Comparison of ENCODE assay signal across 1 cellular context in the genomic region with DNA sequence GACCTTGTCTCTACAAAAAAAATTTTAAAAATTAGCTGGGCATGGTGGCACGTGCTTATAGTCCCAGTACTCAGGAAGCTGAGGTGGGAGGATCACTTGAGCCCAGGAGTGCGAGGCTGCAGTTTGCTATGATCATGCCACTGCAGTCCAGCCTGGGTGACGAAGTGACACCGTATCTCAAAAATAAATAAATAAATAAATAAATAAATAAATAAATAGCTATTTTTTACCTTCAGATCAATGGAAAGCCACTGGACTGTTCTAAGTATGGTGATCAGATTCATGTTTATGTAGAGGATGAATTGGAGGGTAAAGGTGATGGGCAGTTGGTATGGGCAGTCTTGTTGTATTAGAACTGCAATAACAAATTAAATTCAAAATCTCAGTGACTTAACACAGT.
TF ChIP-seq lines count a peak whose summit lies in the region.

No MANE protein-coding gene starts in this region.

TF ChIP-seq in GM23338, 12 proteins besides CTCF, POLR2A, EP300 and RAD21:
- TF ChIP-seq, protein P1, sequence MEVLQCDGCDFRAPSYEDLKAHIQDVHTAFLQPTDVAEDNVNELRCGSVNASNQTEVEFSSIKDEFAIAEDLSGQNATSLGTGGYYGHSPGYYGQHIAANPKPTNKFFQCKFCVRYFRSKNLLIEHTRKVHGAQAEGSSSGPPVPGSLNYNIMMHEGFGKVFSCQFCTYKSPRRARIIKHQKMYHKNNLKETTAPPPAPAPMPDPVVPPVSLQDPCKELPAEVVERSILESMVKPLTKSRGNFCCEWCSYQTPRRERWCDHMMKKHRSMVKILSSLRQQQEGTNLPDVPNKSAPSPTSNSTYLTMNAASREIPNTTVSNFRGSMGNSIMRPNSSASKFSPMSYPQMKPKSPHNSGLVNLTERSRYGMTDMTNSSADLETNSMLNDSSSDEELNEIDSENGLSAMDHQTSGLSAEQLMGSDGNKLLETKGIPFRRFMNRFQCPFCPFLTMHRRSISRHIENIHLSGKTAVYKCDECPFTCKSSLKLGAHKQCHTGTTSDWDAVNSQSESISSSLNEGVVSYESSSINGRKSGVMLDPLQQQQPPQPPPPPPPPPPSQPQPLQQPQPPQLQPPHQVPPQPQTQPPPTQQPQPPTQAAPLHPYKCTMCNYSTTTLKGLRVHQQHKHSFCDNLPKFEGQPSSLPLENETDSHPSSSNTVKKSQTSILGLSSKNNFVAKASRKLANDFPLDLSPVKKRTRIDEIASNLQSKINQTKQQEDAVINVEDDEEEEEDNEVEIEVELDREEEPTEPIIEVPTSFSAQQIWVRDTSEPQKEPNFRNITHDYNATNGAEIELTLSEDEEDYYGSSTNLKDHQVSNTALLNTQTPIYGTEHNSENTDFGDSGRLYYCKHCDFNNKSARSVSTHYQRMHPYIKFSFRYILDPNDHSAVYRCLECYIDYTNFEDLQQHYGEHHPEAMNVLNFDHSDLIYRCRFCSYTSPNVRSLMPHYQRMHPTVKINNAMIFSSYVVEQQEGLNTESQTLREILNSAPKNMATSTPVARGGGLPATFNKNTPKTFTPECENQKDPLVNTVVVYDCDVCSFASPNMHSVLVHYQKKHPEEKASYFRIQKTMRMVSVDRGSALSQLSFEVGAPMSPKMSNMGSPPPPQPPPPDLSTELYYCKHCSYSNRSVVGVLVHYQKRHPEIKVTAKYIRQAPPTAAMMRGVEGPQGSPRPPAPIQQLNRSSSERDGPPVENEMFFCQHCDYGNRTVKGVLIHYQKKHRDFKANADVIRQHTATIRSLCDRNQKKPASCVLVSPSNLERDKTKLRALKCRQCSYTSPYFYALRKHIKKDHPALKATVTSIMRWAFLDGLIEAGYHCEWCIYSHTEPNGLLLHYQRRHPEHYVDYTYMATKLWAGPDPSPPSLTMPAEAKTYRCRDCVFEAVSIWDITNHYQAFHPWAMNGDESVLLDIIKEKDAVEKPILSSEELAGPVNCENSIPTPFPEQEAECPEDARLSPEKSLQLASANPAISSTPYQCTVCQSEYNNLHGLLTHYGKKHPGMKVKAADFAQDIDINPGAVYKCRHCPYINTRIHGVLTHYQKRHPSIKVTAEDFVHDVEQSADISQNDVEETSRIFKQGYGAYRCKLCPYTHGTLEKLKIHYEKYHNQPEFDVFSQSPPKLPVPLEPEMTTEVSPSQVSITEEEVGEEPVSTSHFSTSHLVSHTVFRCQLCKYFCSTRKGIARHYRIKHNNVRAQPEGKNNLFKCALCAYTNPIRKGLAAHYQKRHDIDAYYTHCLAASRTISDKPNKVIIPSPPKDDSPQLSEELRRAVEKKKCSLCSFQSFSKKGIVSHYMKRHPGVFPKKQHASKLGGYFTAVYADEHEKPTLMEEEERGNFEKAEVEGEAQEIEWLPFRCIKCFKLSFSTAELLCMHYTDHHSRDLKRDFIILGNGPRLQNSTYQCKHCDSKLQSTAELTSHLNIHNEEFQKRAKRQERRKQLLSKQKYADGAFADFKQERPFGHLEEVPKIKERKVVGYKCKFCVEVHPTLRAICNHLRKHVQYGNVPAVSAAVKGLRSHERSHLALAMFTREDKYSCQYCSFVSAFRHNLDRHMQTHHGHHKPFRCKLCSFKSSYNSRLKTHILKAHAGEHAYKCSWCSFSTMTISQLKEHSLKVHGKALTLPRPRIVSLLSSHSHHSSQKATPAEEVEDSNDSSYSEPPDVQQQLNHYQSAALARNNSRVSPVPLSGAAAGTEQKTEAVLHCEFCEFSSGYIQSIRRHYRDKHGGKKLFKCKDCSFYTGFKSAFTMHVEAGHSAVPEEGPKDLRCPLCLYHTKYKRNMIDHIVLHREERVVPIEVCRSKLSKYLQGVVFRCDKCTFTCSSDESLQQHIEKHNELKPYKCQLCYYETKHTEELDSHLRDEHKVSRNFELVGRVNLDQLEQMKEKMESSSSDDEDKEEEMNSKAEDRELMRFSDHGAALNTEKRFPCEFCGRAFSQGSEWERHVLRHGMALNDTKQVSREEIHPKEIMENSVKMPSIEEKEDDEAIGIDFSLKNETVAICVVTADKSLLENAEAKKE (CRISPR knock-in tag; IDR thresholded peaks at IDR 0.05) = no peak
- TF ChIP-seq EZH2phosphoT487 (IDR thresholded peaks at IDR 0.05; ENCODE audit: unreplicated experiment) = no peak
- TF ChIP-seq EZH2 (IDR thresholded peaks at IDR 0.05; ENCODE audit: low read depth, unreplicated experiment) = no peak
- no peak for TF ChIP-seq NANOG (IDR thresholded peaks at IDR 0.05; ENCODE audit: borderline replicate concordance)
- TF ChIP-seq POLR2AphosphoS5 (IDR thresholded peaks at IDR 0.05; ENCODE audit: low read depth) = no peak
- no peak for TF ChIP-seq JUNB (IDR thresholded peaks at IDR 0.05; ENCODE audit: unreplicated experiment)
- no peak for TF ChIP-seq CREB1 (CRISPR knock-in tag; IDR thresholded peaks at IDR 0.05; ENCODE audit: low read depth)
- no peak for TF ChIP-seq ZNF114 (CRISPR knock-in tag; IDR thresholded peaks at IDR 0.05)
- TF ChIP-seq, protein P2, sequence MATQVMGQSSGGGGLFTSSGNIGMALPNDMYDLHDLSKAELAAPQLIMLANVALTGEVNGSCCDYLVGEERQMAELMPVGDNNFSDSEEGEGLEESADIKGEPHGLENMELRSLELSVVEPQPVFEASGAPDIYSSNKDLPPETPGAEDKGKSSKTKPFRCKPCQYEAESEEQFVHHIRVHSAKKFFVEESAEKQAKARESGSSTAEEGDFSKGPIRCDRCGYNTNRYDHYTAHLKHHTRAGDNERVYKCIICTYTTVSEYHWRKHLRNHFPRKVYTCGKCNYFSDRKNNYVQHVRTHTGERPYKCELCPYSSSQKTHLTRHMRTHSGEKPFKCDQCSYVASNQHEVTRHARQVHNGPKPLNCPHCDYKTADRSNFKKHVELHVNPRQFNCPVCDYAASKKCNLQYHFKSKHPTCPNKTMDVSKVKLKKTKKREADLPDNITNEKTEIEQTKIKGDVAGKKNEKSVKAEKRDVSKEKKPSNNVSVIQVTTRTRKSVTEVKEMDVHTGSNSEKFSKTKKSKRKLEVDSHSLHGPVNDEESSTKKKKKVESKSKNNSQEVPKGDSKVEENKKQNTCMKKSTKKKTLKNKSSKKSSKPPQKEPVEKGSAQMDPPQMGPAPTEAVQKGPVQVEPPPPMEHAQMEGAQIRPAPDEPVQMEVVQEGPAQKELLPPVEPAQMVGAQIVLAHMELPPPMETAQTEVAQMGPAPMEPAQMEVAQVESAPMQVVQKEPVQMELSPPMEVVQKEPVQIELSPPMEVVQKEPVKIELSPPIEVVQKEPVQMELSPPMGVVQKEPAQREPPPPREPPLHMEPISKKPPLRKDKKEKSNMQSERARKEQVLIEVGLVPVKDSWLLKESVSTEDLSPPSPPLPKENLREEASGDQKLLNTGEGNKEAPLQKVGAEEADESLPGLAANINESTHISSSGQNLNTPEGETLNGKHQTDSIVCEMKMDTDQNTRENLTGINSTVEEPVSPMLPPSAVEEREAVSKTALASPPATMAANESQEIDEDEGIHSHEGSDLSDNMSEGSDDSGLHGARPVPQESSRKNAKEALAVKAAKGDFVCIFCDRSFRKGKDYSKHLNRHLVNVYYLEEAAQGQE (IDR thresholded peaks at IDR 0.05; ENCODE audit: unreplicated experiment) = no peak
- TF ChIP-seq, protein P3, sequence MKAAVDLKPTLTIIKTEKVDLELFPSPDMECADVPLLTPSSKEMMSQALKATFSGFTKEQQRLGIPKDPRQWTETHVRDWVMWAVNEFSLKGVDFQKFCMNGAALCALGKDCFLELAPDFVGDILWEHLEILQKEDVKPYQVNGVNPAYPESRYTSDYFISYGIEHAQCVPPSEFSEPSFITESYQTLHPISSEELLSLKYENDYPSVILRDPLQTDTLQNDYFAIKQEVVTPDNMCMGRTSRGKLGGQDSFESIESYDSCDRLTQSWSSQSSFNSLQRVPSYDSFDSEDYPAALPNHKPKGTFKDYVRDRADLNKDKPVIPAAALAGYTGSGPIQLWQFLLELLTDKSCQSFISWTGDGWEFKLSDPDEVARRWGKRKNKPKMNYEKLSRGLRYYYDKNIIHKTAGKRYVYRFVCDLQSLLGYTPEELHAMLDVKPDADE (IDR thresholded peaks at IDR 0.05) = no peak
- no peak for TF ChIP-seq STAT1 (IDR thresholded peaks at IDR 0.05; ENCODE audit: unreplicated experiment)
- no peak for TF ChIP-seq ZNF331 (CRISPR knock-in tag; IDR thresholded peaks at IDR 0.05; ENCODE audit: low read depth)
